Comparison of ENCODE assay signal across 26 cellular contexts in genomic region chr7:128982105-128982504, GRCh38. TPM values are rescaled to one million over a fixed set of nuclear protein-coding genes. Genes with fewer than 3 reads are reported as not detected.
DNase-seq lines count a peak whose midpoint lies in the region; ATAC-seq and TF ChIP-seq lines count a peak whose summit lies in the region.
"Had no signal": no experiment of that assay in that cellular context is flagged by ENCODE, and none has a peak within 500 bp of the region (broad histone marks: within the 10 kb centered on the region; RNA-seq: fewer than 3 reads in every experiment).

No MANE protein-coding gene starts in this region.

- no peak overlapping the region for H3K4me3 Mint-ChIP-seq in activated T-cell treated with anti-CD3 and anti-CD28 coated beads, Interleukin-2, amount 50 U/mL, for 72 hours
- no peak overlapping the region for H3K4me3 Mint-ChIP-seq in activated T-cell treated with anti-CD3 and anti-CD28 coated beads, Interleukin-2, amount 50 U/mL, for 4 hours
- H3K4me3 Mint-ChIP-seq in endodermal cell: no peak overlapping the region
- H3K4me3 Mint-ChIP-seq: CD14-positive monocyte; CD4-positive, alpha-beta memory T cell; CD4-positive, CD25-positive, alpha-beta regulatory T cell; CD8-positive, alpha-beta memory T cell had no signal

- H3K4me3 ChIP-seq in endodermal cell (ENCODE audit: low read length) (no peak overlapping the region), mesendoderm (ENCODE audit: low read length) (no peak overlapping the region)
- H3K4me3 ChIP-seq: BLaER1, GM12878 had no signal

- peak overlapping the region; percentile 28 for H3K27ac Mint-ChIP-seq in activated T-cell treated with anti-CD3 and anti-CD28 coated beads, Interleukin-2, amount 50 U/mL, for 72 hours
- H3K27ac Mint-ChIP-seq in endodermal cell: peak overlapping the region; percentile 64
- H3K27ac Mint-ChIP-seq: CD14-positive monocyte; CD4-positive, CD25-positive, alpha-beta regulatory T cell had no signal

- ATAC-seq in activated T-cell treated with anti-CD3 and anti-CD28 coated beads, Interleukin-2, amount 50 U/mL, for 72 hours (replicated peaks in 1 of 2): no peak
- ATAC-seq in activated T-cell treated with anti-CD3 and anti-CD28 coated beads, Interleukin-2, amount 50 U/mL, for 4 hours: no peak
- no peak for ATAC-seq in GM21529 (IDR thresholded peaks at IDR 0.05; ENCODE audit: unreplicated experiment)
- ATAC-seq: GM12878 had no signal

- H3K9ac ChIP-seq in endodermal cell (ENCODE audit: extremely low read depth, low read length, poor library complexity, severe bottlenecking): no peak overlapping the region
- H3K9ac ChIP-seq in mesendoderm (ENCODE audit: low read length): no peak overlapping the region
- H3K9ac ChIP-seq: BLaER1 had no signal

- no peak overlapping the region for H3K4ac ChIP-seq in mesendoderm (ENCODE audit: low read depth, low read length)

- no peak overlapping the region for H3K18ac ChIP-seq in mesendoderm (ENCODE audit: low read length)

- no peak overlapping the region for H4K8ac ChIP-seq in mesendoderm (ENCODE audit: low read depth, low read length)

- H3K9me3 Mint-ChIP-seq in activated T-cell treated with anti-CD3 and anti-CD28 coated beads, Interleukin-2, amount 50 U/mL, for 72 hours: no peaks in the 10 kb centered on the region
- no peaks in the 10 kb centered on the region for H3K9me3 Mint-ChIP-seq in activated T-cell treated with anti-CD3 and anti-CD28 coated beads, Interleukin-2, amount 50 U/mL, for 4 hours
- H3K9me3 Mint-ChIP-seq in endodermal cell: no peaks in the 10 kb centered on the region
- H3K9me3 Mint-ChIP-seq: CD14-positive monocyte; CD4-positive, alpha-beta memory T cell; CD4-positive, CD25-positive, alpha-beta regulatory T cell; CD8-positive, alpha-beta memory T cell had no signal

- H3K27me3 ChIP-seq in endodermal cell (ENCODE audit: control insufficient read depth, insufficient read depth, low read length, poor library complexity, severe bottlenecking) (no peaks in the 10 kb centered on the region), mesendoderm (ENCODE audit: insufficient read depth, low read length, poor library complexity) (no peaks in the 10 kb centered on the region)
- H3K27me3 ChIP-seq: BE2C, BLaER1 had no signal

- H3K79me1 ChIP-seq in mesendoderm (ENCODE audit: low read length): no peaks in the 10 kb centered on the region

- H3K36me3 ChIP-seq in endodermal cell (ENCODE audit: control insufficient read depth, insufficient read depth, low read length) (peaks cover 90% of the 10 kb centered on the region), mesendoderm (ENCODE audit: control insufficient read depth, insufficient read depth, low read length) (peaks cover 1% of the 10 kb centered on the region)

- 79 to 100% methylated on average over 1 to 2 of the region's 2 CpGs for WGBS in endodermal cell (ENCODE audit: insufficient coverage in 1 of 2, insufficient read length in 1 of 2), 2 experiments
- no CpG with 5 or more reads among the region's 2 CpGs for whole genome bisulfite sequencing in mesendoderm (ENCODE audit: extremely low coverage, insufficient coverage, low lambda C conversion rate)

- no peak overlapping the region for H3K27ac ChIP-seq in endodermal cell (ENCODE audit: low read depth, low read length)
- no peak overlapping the region for H3K27ac ChIP-seq in mesendoderm (ENCODE audit: low read depth, low read length)
- H3K27ac ChIP-seq: BLaER1 had no signal

- H3K36me3 Mint-ChIP-seq in activated T-cell treated with anti-CD3 and anti-CD28 coated beads, Interleukin-2, amount 50 U/mL, for 72 hours (ENCODE audit: insufficient read depth in 2 of 2): peaks cover 2 to 35% of the 10 kb centered on the region in 2 donors
- H3K36me3 Mint-ChIP-seq in activated T-cell treated with anti-CD3 and anti-CD28 coated beads, Interleukin-2, amount 50 U/mL, for 4 hours (ENCODE audit: insufficient read depth): peaks cover 48% of the 10 kb centered on the region
- peaks cover 77% of the 10 kb centered on the region for H3K36me3 Mint-ChIP-seq in endodermal cell (ENCODE audit: low read depth)

- no peaks in the 10 kb centered on the region for H3K27me3 Mint-ChIP-seq in activated T-cell treated with anti-CD3 and anti-CD28 coated beads, Interleukin-2, amount 50 U/mL, for 72 hours (ENCODE audit: low read depth)
- H3K27me3 Mint-ChIP-seq in activated T-cell treated with anti-CD3 and anti-CD28 coated beads, Interleukin-2, amount 50 U/mL, for 4 hours (ENCODE audit: low read depth): no peaks in the 10 kb centered on the region
- no peaks in the 10 kb centered on the region for H3K27me3 Mint-ChIP-seq in endodermal cell (ENCODE audit: insufficient read depth)
- H3K27me3 Mint-ChIP-seq: CD4-positive, alpha-beta memory T cell; CD4-positive, CD25-positive, alpha-beta regulatory T cell; CD8-positive, alpha-beta memory T cell had no signal

- H3K4me2 ChIP-seq in mesendoderm (ENCODE audit: low read length): no peak overlapping the region
- H3K4me2 ChIP-seq: BLaER1 had no signal

- no peaks in the 10 kb centered on the region for H3K4me1 ChIP-seq in endodermal cell (ENCODE audit: control insufficient read depth, insufficient read depth, low read length)
- H3K4me1 ChIP-seq in mesendoderm (ENCODE audit: control insufficient read depth, low read depth, low read length): no peaks in the 10 kb centered on the region
- H3K4me1 ChIP-seq: BE2C, BLaER1 had no signal

- H2BK15ac ChIP-seq in mesendoderm (replicated peaks; ENCODE audit: low read depth): no peak overlapping the region

- H3K4me1 Mint-ChIP-seq in activated T-cell treated with anti-CD3 and anti-CD28 coated beads, Interleukin-2, amount 50 U/mL, for 72 hours (ENCODE audit: low read depth): no peaks in the 10 kb centered on the region
- H3K4me1 Mint-ChIP-seq in activated T-cell treated with anti-CD3 and anti-CD28 coated beads, Interleukin-2, amount 50 U/mL, for 4 hours (ENCODE audit: low read depth): no peaks in the 10 kb centered on the region
- H3K4me1 Mint-ChIP-seq in endodermal cell: peaks cover 21% of the 10 kb centered on the region
- H3K4me1 Mint-ChIP-seq: CD14-positive monocyte; CD8-positive, alpha-beta memory T cell had no signal

- peaks cover 4% of the 10 kb centered on the region for H3K9me3 ChIP-seq in endodermal cell (ENCODE audit: control insufficient read depth, low read length)
- H3K9me3 ChIP-seq: BE2C, BLaER1 had no signal

- H3K56ac ChIP-seq in mesendoderm (ENCODE audit: low read length): no peak overlapping the region

- H3K23ac ChIP-seq in mesendoderm (ENCODE audit: low read length): no peak overlapping the region

- no peak for TF ChIP-seq CTCF in endodermal cell (conservative IDR thresholded peaks at IDR 0.05)

- no peak for DNase-seq in activated T-cell treated with anti-CD3 and anti-CD28 coated beads, Interleukin-2, amount 50 U/mL, for 72 hours
- DNase-seq in activated T-cell treated with anti-CD3 and anti-CD28 coated beads, Interleukin-2, amount 50 U/mL, for 4 hours: no peak
- DNase-seq in endodermal cell (peak; percentile 58), mesendoderm (peak; percentile 72)
- DNase-seq in stimulated activated CD4-positive, alpha-beta T cell treated with anti-CD3 and anti-CD28 coated beads, Interleukin-2, amount 100 ng/mL, for 48 hours: no peak
- DNase-seq: 8988T; ACHN; BE2C; C1 segment of cervical spinal cord; CD4-positive, alpha-beta memory T cell; CD4-positive, CD25-positive, alpha-beta regulatory T cell; CD8-positive, alpha-beta memory T cell; COR-L47; DMS 273 treated with DMSO at 0.1 percent for 48 hours; DMS153; DMS53; DMS79; DND-41; EL; GDM1 had no signal

- no peak overlapping the region for H4K5ac ChIP-seq in mesendoderm (ENCODE audit: low read length)

- no peaks in the 10 kb centered on the region for H3K79me2 ChIP-seq in mesendoderm (ENCODE audit: control insufficient read depth, insufficient read depth, low read length)

- no peak overlapping the region for H2AK5ac ChIP-seq in mesendoderm (ENCODE audit: low read length)

- H2BK5ac ChIP-seq in mesendoderm (ENCODE audit: low read length): no peak overlapping the region

- no peak overlapping the region for H2BK120ac ChIP-seq in mesendoderm (ENCODE audit: low read depth, low read length)

RNA-seq across cellular contexts. Expression of gene IRF5, which starts 44.4 kb away (rescaled TPM):
- total RNA-seq in activated T-cell treated with anti-CD3 and anti-CD28 coated beads, Interleukin-2, amount 50 U/mL, for 72 hours: 10 to 100 TPM; 23.1 to 30.3 TPM
- 10 to 100 TPM in 1 of 3 donors, 1 to 10 TPM in 2; 4.2 to 15.4 (median 8.4) TPM for total RNA-seq in activated T-cell treated with anti-CD3 and anti-CD28 coated beads, Interleukin-2, amount 50 U/mL, for 4 hours
- total RNA-seq in endodermal cell: under 1 TPM; 0.31 to 0.53 TPM
- polyA plus RNA-seq in endodermal cell (2013, experiment 1 of 2): 0.14 TPM
- polyA plus RNA-seq in endodermal cell (2013, experiment 2 of 2): 0.17 TPM
- 0.07 TPM for polyA plus RNA-seq in mesendoderm (2013, experiment 1 of 2)
- polyA plus RNA-seq in mesendoderm (2013, experiment 2 of 2): 0.06 TPM
- total RNA-seq: A673, G401 had no signal

Comparison
In these comparisons a context has a peak if more than half of its experiments do, and no peak if none do; other contexts are left out.
1. DNase-seq: peak in endodermal cell (single experiment) and mesendoderm (single experiment); none in activated T-cell treated with anti-CD3 and anti-CD28 coated beads, Interleukin-2, amount 50 U/mL, for 72 hours (0 of 2), activated T-cell treated with anti-CD3 and anti-CD28 coated beads, Interleukin-2, amount 50 U/mL, for 4 hours (single experiment) and stimulated activated CD4-positive, alpha-beta T cell treated with anti-CD3 and anti-CD28 coated beads, Interleukin-2, amount 100 ng/mL, for 48 hours (0 of 2).